Comparison of ENCODE assay signal across 30 cellular contexts in genomic region chr3:100205161-100205560, GRCh38.
"Had no signal": no experiment of that assay in that cellular context is flagged by ENCODE, and none has a peak within 500 bp of the region (broad histone marks: within the 10 kb centered on the region; RNA-seq: fewer than 3 reads in every experiment).

No MANE protein-coding gene starts in this region.

- H3K4me3 Mint-ChIP-seq: activated naive CD4-positive, alpha-beta T cell treated with anti-CD3 and anti-CD28 coated beads, Interleukin-2, amount 10 ng/mL, durations not matched to agents 7 days and 5 days; activated naive CD8-positive, alpha-beta T cell treated with anti-CD3 and anti-CD28 coated beads, Interleukin-2, amount 10 ng/mL, durations not matched to agents 7 days and 5 days; stimulated activated memory B cell treated with anti-CD40 and anti-IgM and Interleukin-4, amounts not matched to agents 10 μg/mL and 1 μg/mL and 100 μg/mL, for 72 hours; stimulated activated naive CD8-positive, alpha-beta T cell treated with anti-CD3 and anti-CD28 coated beads, Interleukin-15, amount 100 ng/mL, for 72 hours had no signal

- ATAC-seq: foreskin keratinocyte; heart right ventricle; left lung; mucosa of descending colon; stimulated activated memory B cell treated with anti-CD40 and anti-IgM and Interleukin-4, amounts not matched to agents 10 μg/mL and 1 μg/mL and 100 μg/mL, for 72 hours; stimulated activated naive CD8-positive, alpha-beta T cell treated with anti-CD3 and anti-CD28 coated beads, Interleukin-15, amount 100 ng/mL, for 72 hours had no signal

- H3K9me3 ChIP-seq: colonic mucosa, mucosa of descending colon, ovary, prostate gland, sigmoid colon, thyroid gland, upper lobe of left lung, vagina had no signal

- H3K27ac Mint-ChIP-seq: activated naive CD4-positive, alpha-beta T cell treated with anti-CD3 and anti-CD28 coated beads, Interleukin-2, amount 10 ng/mL, durations not matched to agents 7 days and 5 days; activated naive CD8-positive, alpha-beta T cell treated with anti-CD3 and anti-CD28 coated beads, Interleukin-2, amount 10 ng/mL, durations not matched to agents 7 days and 5 days; stimulated activated memory B cell treated with anti-CD40 and anti-IgM and Interleukin-4, amounts not matched to agents 10 μg/mL and 1 μg/mL and 100 μg/mL, for 72 hours; stimulated activated naive CD8-positive, alpha-beta T cell treated with anti-CD3 and anti-CD28 coated beads, Interleukin-15, amount 100 ng/mL, for 72 hours had no signal

- H3K36me3 Mint-ChIP-seq: stimulated activated memory B cell treated with anti-CD40 and anti-IgM and Interleukin-4, amounts not matched to agents 10 μg/mL and 1 μg/mL and 100 μg/mL, for 72 hours had no signal

- H3K27me3 Mint-ChIP-seq: stimulated activated memory B cell treated with anti-CD40 and anti-IgM and Interleukin-4, amounts not matched to agents 10 μg/mL and 1 μg/mL and 100 μg/mL, for 72 hours; stimulated activated naive CD8-positive, alpha-beta T cell treated with anti-CD3 and anti-CD28 coated beads, Interleukin-15, amount 100 ng/mL, for 72 hours had no signal

- H3K9me3 Mint-ChIP-seq: activated naive CD8-positive, alpha-beta T cell treated with anti-CD3 and anti-CD28 coated beads, Interleukin-2, amount 10 ng/mL, durations not matched to agents 7 days and 5 days; stimulated activated memory B cell treated with anti-CD40 and anti-IgM and Interleukin-4, amounts not matched to agents 10 μg/mL and 1 μg/mL and 100 μg/mL, for 72 hours had no signal

- H3K27ac ChIP-seq: colonic mucosa, epithelial cell of prostate, foreskin keratinocyte, heart right ventricle, left lung, ovary, prostate gland, sigmoid colon, thyroid gland, upper lobe of left lung, vagina, VCaP had no signal

- H3K36me3 ChIP-seq: colonic mucosa, heart right ventricle, left lung, ovary, prostate gland, sigmoid colon, thyroid gland, upper lobe of left lung, vagina had no signal

- H3K4me1 ChIP-seq: colonic mucosa, prostate gland had no signal

- H3K4me3 ChIP-seq: colonic mucosa, heart right ventricle, left lung, lung, mucosa of descending colon, ovary, prostate gland, sigmoid colon, thyroid gland, upper lobe of left lung, vagina had no signal

- H3K27me3 ChIP-seq: colonic mucosa, foreskin keratinocyte, heart right ventricle, left lung, ovary, sigmoid colon, thyroid gland, upper lobe of left lung, vagina had no signal

- DNase-seq: activated CD4-positive, alpha-beta T cell treated with anti-CD3 and anti-CD28 coated beads for 4 hours; activated CD4-positive, alpha-beta T cell treated with anti-CD3 and anti-CD28 coated beads, Interleukin-2, amount 50 U/mL, for 48 hours; activated CD8-positive, alpha-beta memory T cell treated with anti-CD3 and anti-CD28 coated beads for 24 hours; activated effector memory CD4-positive, alpha-beta T cell treated with anti-CD3 and anti-CD28 coated beads, Interleukin-2, amount 50 U/mL, for 16 hours; activated naive CD4-positive, alpha-beta T cell treated with anti-CD3 and anti-CD28 coated beads, Interleukin-2, amount 10 ng/mL, durations not matched to agents 7 days and 5 days; activated naive CD8-positive, alpha-beta T cell treated with anti-CD3 and anti-CD28 coated beads, Interleukin-2, amount 10 ng/mL, durations not matched to agents 7 days and 5 days; colonic mucosa; effector CD8-positive, alpha-beta T cell; foreskin keratinocyte; heart right ventricle; kidney glomerular epithelial cell; left lung; mucosa of descending colon; ovary; retina; sigmoid colon; small intestine; stimulated activated CD4-positive, alpha-beta T cell treated with anti-CD3 and anti-CD28 coated beads, Interleukin-1b, Interleukin-23, amount 100 ng/mL, for 48 hours; stimulated activated CD4-positive, alpha-beta T cell treated with anti-CD3 and anti-CD28 coated beads, Interleukin-4, amount 100 ng/mL, for 4 hours; stimulated activated CD8-positive, alpha-beta memory T cell treated with anti-CD3 and anti-CD28 coated beads, Interleukin-4, amount 100 ng/mL, for 48 hours; stimulated activated naive CD8-positive, alpha-beta T cell treated with anti-CD3 and anti-CD28 coated beads, Interleukin-15, amount 100 ng/mL, for 72 hours; substantia nigra; thyroid gland; upper lobe of left lung had no signal
